In genomic region chr1:182702826-182703524, GRCh38 we compare ENCODE assay signal across 1 cellular context.
TF ChIP-seq lines count a peak whose summit lies in the region.

No MANE protein-coding gene starts in this region.

TF ChIP-seq in GM23338, 12 proteins besides CTCF, POLR2A, EP300 and RAD21 (continued from another document):
- TF ChIP-seq ZNF462 (CRISPR knock-in tag; IDR thresholded peaks at IDR 0.05) (no peak), NANOG (IDR thresholded peaks at IDR 0.05; ENCODE audit: borderline replicate concordance) (no peak), REST (IDR thresholded peaks at IDR 0.05; ENCODE audit: unreplicated experiment) (no peak), ZNF114 (CRISPR knock-in tag; IDR thresholded peaks at IDR 0.05) (no peak), ZNF331 (CRISPR knock-in tag; IDR thresholded peaks at IDR 0.05; ENCODE audit: low read depth) (no peak)
